In genomic region chr6:26055670-26056582, GRCh38 we compare ENCODE assay signal across 8 cellular contexts. TPM values are rescaled to one million over a fixed set of nuclear protein-coding genes. Genes with fewer than 3 reads are reported as not detected.
DNase-seq lines count a peak whose midpoint lies in the region; ATAC-seq and TF ChIP-seq lines count a peak whose summit lies in the region.

No MANE protein-coding gene starts in this region.

- H3K27me3 ChIP-seq in PC-3 (ENCODE audit: low read length): no peaks in the 10 kb centered on the region
- H3K27me3 ChIP-seq in esophagus muscularis mucosa: no peaks in the 10 kb centered on the region
- H3K27me3 ChIP-seq in muscle layer of duodenum (ENCODE audit: low read depth, low read length): no peaks in the 10 kb centered on the region

- intact Hi-C loops in PC-3 (cut with micrococcal nuclease): loop anchor here (1.0 to 5.0 kb wide), 7 partner anchors 11 to 161 kb away; a partner anchor contains a TSS
- intact Hi-C loops in esophagus muscularis mucosa (cut with DNase I): loop anchor here (2.0 kb wide), 1 partner anchor 29 kb away; a partner anchor contains a TSS

- ATAC-seq in GM21717 (IDR thresholded peaks at IDR 0.05; ENCODE audit: unreplicated experiment) (peak; percentile 76), PC-3 (peak; percentile 74)
- ATAC-seq in activated T-cell treated with anti-CD3 and anti-CD28 coated beads, Interleukin-2, amount 50 U/mL, for 72 hours (replicated peaks in 1 of 2): peak; percentile 76 to 77

- CTCF ChIA-PET in PC-3 (lab: Charles Lee): interaction anchor here (0.6 kb wide), 2 partner anchors 25 to 882 kb away, joined by 3 to 4 read pairs; no protein-coding TSS in a partner anchor

- peak overlapping the region; percentile 64; the same call in 1 of the 2 replicates for H2AFZ ChIP-seq in PC-3 (ENCODE audit: low read length)

- peak overlapping the region; percentile 90 to 99 (median 94) for H3K27ac Mint-ChIP-seq in IgD-negative memory B cell
- H3K27ac Mint-ChIP-seq in activated T-cell treated with anti-CD3 and anti-CD28 coated beads, Interleukin-2, amount 50 U/mL, for 72 hours: peak overlapping the region; percentile 97

- H4K20me1 ChIP-seq in PC-3 (ENCODE audit: low read length): no peaks in the 10 kb centered on the region

- TSS peak; percentile 97 for BruUV-seq in PC-3 (replicated peaks; lab: Mats Ljungman, UMichigan)

- H3K4me1 ChIP-seq in PC-3 (ENCODE audit: insufficient read depth, low read length): peaks cover 10% of the 10 kb centered on the region
- peaks cover 0 to 17% (median 17%) of the 10 kb centered on the region in 4 donors for H3K4me1 ChIP-seq in esophagus muscularis mucosa
- no peaks in the 10 kb centered on the region for H3K4me1 ChIP-seq in muscle layer of duodenum (ENCODE audit: control insufficient read depth in 1 of 2, insufficient read depth in 2 of 2, low read length in 2 of 2)

- peak; percentile 97 for TF ChIP-seq POLR2A in esophagus muscularis mucosa (IDR thresholded peaks at IDR 0.05; ENCODE audit: low read depth)

- H3K36me3 ChIP-seq in PC-3 (ENCODE audit: low read depth, low read length) (no peaks in the 10 kb centered on the region), esophagus muscularis mucosa (no peaks in the 10 kb centered on the region), muscle layer of duodenum (ENCODE audit: control insufficient read depth in 1 of 2, insufficient read depth in 2 of 2, low read length in 2 of 2) (peaks cover 0 to 7% of the 10 kb centered on the region in 2 donors)

- peak overlapping the region; percentile 84 for H3K9ac ChIP-seq in PC-3 (ENCODE audit: low read length)

- POLR2A ChIA-PET in PC-3 (lab: Charles Lee; ENCODE audit: unreplicated experiment): interaction anchor here (0.5 to 2.5 kb wide), 10 partner anchors 10 to 1837 kb away, joined by 3 to 22 read pairs (median 6); a partner anchor contains a TSS

- peaks cover 1 to 16% (median 12%) of the 10 kb centered on the region in 3 donors for H3K4me1 Mint-ChIP-seq in IgD-negative memory B cell
- H3K4me1 Mint-ChIP-seq in activated T-cell treated with anti-CD3 and anti-CD28 coated beads, Interleukin-2, amount 50 U/mL, for 72 hours (ENCODE audit: low read depth): peaks cover 34% of the 10 kb centered on the region

- H3K36me3 Mint-ChIP-seq in IgD-negative memory B cell: no peaks in the 10 kb centered on the region
- peaks cover 2 to 3% of the 10 kb centered on the region in 2 donors for H3K36me3 Mint-ChIP-seq in activated T-cell treated with anti-CD3 and anti-CD28 coated beads, Interleukin-2, amount 50 U/mL, for 72 hours (ENCODE audit: insufficient read depth in 2 of 2)

- 0% methylated on average over 32 of the region's 51 CpGs for WGBS in esophagus muscularis mucosa

- no peaks in the 10 kb centered on the region for H3K79me2 ChIP-seq in PC-3 (ENCODE audit: low read length)

- H3K27ac ChIP-seq in PC-3 (ENCODE audit: low read length) (peak overlapping the region; percentile 81), esophagus muscularis mucosa (replicated peaks in 1 of 4) (peak overlapping the region; percentile 94 to 99 (median 96)), muscle layer of duodenum (ENCODE audit: low read length) (peak overlapping the region; percentile 97)

- H3K4me3 ChIP-seq in PC-3 (ENCODE audit: low read length): peak overlapping the region; percentile 78
- H3K4me3 ChIP-seq in esophagus muscularis mucosa: peak overlapping the region; percentile 75 to 83 (median 79)
- peak overlapping the region; percentile 84 to 85 for H3K4me3 ChIP-seq in muscle layer of duodenum (ENCODE audit: low read depth in 1 of 2, low read length in 2 of 2)

- TF ChIP-seq CTCF in PC-3 (conservative IDR thresholded peaks at IDR 0.05; ENCODE audit: low read depth, low read length) (no peak), esophagus muscularis mucosa (IDR thresholded peaks at IDR 0.05) (peak in 1 of 3 experiments; percentile 4)

- H3K9me3 ChIP-seq in PC-3 (ENCODE audit: low read length) (no peaks in the 10 kb centered on the region), esophagus muscularis mucosa (no peaks in the 10 kb centered on the region), muscle layer of duodenum (ENCODE audit: control insufficient read depth in 1 of 2, low read length in 2 of 2) (no peaks in the 10 kb centered on the region)

- no peaks in the 10 kb centered on the region for H3K9me2 ChIP-seq in PC-3 (replicated peaks; ENCODE audit: low read length)

- DNase-seq in DMS53 (lab: John Stamatoyannopoulos, UW) (peak; percentile 93), PC-3 (peak; percentile 96), esophagus muscularis mucosa (ENCODE audit: extremely low spot score) (peak; percentile 98)
- peak; percentile 93 to 95 for DNase-seq in activated T-cell treated with anti-CD3 and anti-CD28 coated beads, Interleukin-2, amount 50 U/mL, for 72 hours
- DNase-seq in stimulated activated CD8-positive, alpha-beta memory T cell treated with anti-CD3 and anti-CD28 coated beads, Interleukin-7, amount 100 ng/mL, for 48 hours (ENCODE audit: extremely low read depth in 1 of 2, low read depth in 1 of 2): peak; percentile 76 to 80

- H3K4me3 Mint-ChIP-seq in IgD-negative memory B cell: peak overlapping the region; percentile 96 to 99 (median 98)
- H3K4me3 Mint-ChIP-seq in activated T-cell treated with anti-CD3 and anti-CD28 coated beads, Interleukin-2, amount 50 U/mL, for 72 hours: peak overlapping the region; percentile 91 to 93

- no peaks in the 10 kb centered on the region for H3K27me3 Mint-ChIP-seq in IgD-negative memory B cell
- no peaks in the 10 kb centered on the region for H3K27me3 Mint-ChIP-seq in activated T-cell treated with anti-CD3 and anti-CD28 coated beads, Interleukin-2, amount 50 U/mL, for 72 hours (ENCODE audit: low read depth)

- H3K4me2 ChIP-seq in PC-3 (ENCODE audit: low read length): peak overlapping the region; percentile 87

- TF ChIP-seq EP300 in esophagus muscularis mucosa (IDR thresholded peaks at IDR 0.05): no peak

- H3F3A ChIP-seq in PC-3 (ENCODE audit: low read length, unreplicated experiment): peaks cover 6% of the 10 kb centered on the region

- no peaks in the 10 kb centered on the region for H3K9me3 Mint-ChIP-seq in IgD-negative memory B cell
- no peaks in the 10 kb centered on the region for H3K9me3 Mint-ChIP-seq in activated T-cell treated with anti-CD3 and anti-CD28 coated beads, Interleukin-2, amount 50 U/mL, for 72 hours

RNA-seq across cellular contexts. Expression of gene HFE, which starts 31.3 kb away (rescaled TPM):
- polyA plus RNA-seq in IgD-negative memory B cell: 7.2 TPM
- not detected in 2 replicates for total RNA-seq in PC-3 (2014; rRNA removed)
- total RNA-seq in activated T-cell treated with anti-CD3 and anti-CD28 coated beads, Interleukin-2, amount 50 U/mL, for 72 hours: 1 to 10 TPM; 1.3 to 1.9 TPM
- 1 to 10 TPM; 3.0 to 9.9 (median 6.5) TPM for total RNA-seq in esophagus muscularis mucosa

Comparison
In these comparisons a context has a peak if more than half of its experiments do, and no peak if none do; other contexts are left out.
1. Peak in every context shown above with its lines: DNase-seq, ATAC-seq, H3K4me3 ChIP-seq and H3K27ac ChIP-seq.